ENCODE assay signal across 17 cellular contexts in the genomic region with DNA sequence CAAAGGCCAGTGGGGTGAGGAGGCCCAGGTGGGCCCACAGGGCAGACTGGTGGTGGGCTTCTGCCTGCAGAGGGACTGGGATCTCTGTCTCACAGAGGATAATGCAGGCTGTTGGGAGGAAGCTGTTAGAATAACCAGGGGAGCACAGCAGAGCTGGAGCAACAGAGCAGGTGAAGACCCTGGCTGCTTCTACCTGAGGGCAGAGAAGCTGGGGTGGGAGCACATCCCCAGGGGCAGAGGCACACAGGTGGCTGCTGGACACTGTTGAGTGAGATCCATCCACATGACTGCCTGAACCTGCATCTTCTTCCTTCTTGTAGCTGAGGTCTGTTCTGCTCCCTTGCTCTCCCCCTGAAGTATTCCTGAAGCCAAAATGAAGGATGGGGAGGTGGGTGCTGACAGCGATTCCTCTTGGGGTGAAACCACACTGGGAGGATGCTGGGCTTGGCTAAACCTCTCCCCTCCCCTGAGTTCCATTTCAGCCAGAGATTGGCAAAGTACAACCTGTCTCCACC.
DNase-seq lines count a peak whose midpoint lies in the region; ATAC-seq and TF ChIP-seq lines count a peak whose summit lies in the region.
"Had no signal": no experiment of that assay in that cellular context is flagged by ENCODE, and none has a peak within 500 bp of the region (broad histone marks: within the 10 kb centered on the region; RNA-seq: fewer than 3 reads in every experiment).

No MANE protein-coding gene starts in this region.

- TF ChIP-seq CTCF in esophagus muscularis mucosa (IDR thresholded peaks at IDR 0.05) (no peak), spleen (IDR thresholded peaks at IDR 0.05 in 8 of 11, conservative IDR thresholded peaks at IDR 0.05 in 3 of 11) (no peak)

- no peak overlapping the region for H3K4me3 ChIP-seq in esophagus muscularis mucosa
- no peak overlapping the region for H3K4me3 ChIP-seq in spleen
- H3K4me3 ChIP-seq: A549; BLaER1 treated with 17β-estradiol and CSF1 and Interleukin-3, amounts not matched to agents 10 nM and 100 nM had no signal

- peaks cover 0 to 23% (median 0%) of the 10 kb centered on the region in 4 donors for H3K27me3 ChIP-seq in esophagus muscularis mucosa
- no peaks in the 10 kb centered on the region for H3K27me3 ChIP-seq in spleen (replicated peaks in 1 of 7)
- H3K27me3 ChIP-seq: BLaER1 treated with 17β-estradiol and CSF1 and Interleukin-3, amounts not matched to agents 10 nM and 100 nM had no signal

- H3K36me3 ChIP-seq in esophagus muscularis mucosa (no peaks in the 10 kb centered on the region), spleen (no peaks in the 10 kb centered on the region)
- H3K36me3 ChIP-seq: BLaER1 treated with 17β-estradiol and CSF1 and Interleukin-3, amounts not matched to agents 10 nM and 100 nM had no signal

- intact Hi-C loops in cardiac septum (cut with DNase I), result no loop called here
- intact Hi-C loops in left cardiac atrium (cut with DNase I), result no loop called here
- intact Hi-C loops in esophagus muscularis mucosa (cut with DNase I), result no loop called here
- intact Hi-C loops in spleen (cut with DNase I; ENCODE audit: low total_unique reads), result no loop called here

- H3K9me3 ChIP-seq in esophagus muscularis mucosa, result no peaks in the 10 kb centered on the region
- peaks cover 0 to 79% (median 54%) of the 10 kb centered on the region in 8 donors for H3K9me3 ChIP-seq in spleen
- H3K9me3 ChIP-seq: A549; BLaER1 treated with 17β-estradiol and CSF1 and Interleukin-3, amounts not matched to agents 10 nM and 100 nM; Caco-2 had no signal

- H3K27ac ChIP-seq in esophagus muscularis mucosa (replicated peaks in 1 of 4) (no peak overlapping the region), spleen (no peak overlapping the region)
- H3K27ac ChIP-seq: 22Rv1; A549; BLaER1 treated with 17β-estradiol and CSF1 and Interleukin-3, amounts not matched to agents 10 nM and 100 nM; C4-2B had no signal

- H3K4me1 ChIP-seq in esophagus muscularis mucosa (no peaks in the 10 kb centered on the region), spleen (no peaks in the 10 kb centered on the region)
- H3K4me1 ChIP-seq: A549; BLaER1 treated with 17β-estradiol and CSF1 and Interleukin-3, amounts not matched to agents 10 nM and 100 nM; Caco-2 had no signal

- 67% methylated on average over 1 of the region's 1 CpG for WGBS in esophagus muscularis mucosa
- 41 to 76% (median 67%) methylated on average over 1 of the region's 1 CpG for WGBS in spleen, 5 donors

- no peak for ATAC-seq in left cardiac atrium
- ATAC-seq in GM21717 (IDR thresholded peaks at IDR 0.05; ENCODE audit: unreplicated experiment), result no peak
- ATAC-seq in HG02852 (IDR thresholded peaks at IDR 0.05; ENCODE audit: unreplicated experiment), result no peak
- ATAC-seq: A549; CD8-positive, alpha-beta T cell had no signal

- DNase-seq in cardiac septum (ENCODE audit: low spot score) (peak; percentile 70), left cardiac atrium (no peak), esophagus muscularis mucosa (ENCODE audit: extremely low spot score) (peak; percentile 62), spleen (peak; percentile 37)
- DNase-seq: AML-193; Caco-2; Calu3; CD4-positive, alpha-beta T cell; CD8-positive, alpha-beta T cell; DMS79 treated with DMSO at 0.1 percent for 48 hours; GF-D8 had no signal

- TF ChIP-seq EP300 in esophagus muscularis mucosa (IDR thresholded peaks at IDR 0.05), result no peak

- TF ChIP-seq POLR2A in esophagus muscularis mucosa (IDR thresholded peaks at IDR 0.05; ENCODE audit: low read depth) (no peak), spleen (IDR thresholded peaks at IDR 0.05) (no peak)
